ENCODE assay signal across 11 cellular contexts in the genomic region with DNA sequence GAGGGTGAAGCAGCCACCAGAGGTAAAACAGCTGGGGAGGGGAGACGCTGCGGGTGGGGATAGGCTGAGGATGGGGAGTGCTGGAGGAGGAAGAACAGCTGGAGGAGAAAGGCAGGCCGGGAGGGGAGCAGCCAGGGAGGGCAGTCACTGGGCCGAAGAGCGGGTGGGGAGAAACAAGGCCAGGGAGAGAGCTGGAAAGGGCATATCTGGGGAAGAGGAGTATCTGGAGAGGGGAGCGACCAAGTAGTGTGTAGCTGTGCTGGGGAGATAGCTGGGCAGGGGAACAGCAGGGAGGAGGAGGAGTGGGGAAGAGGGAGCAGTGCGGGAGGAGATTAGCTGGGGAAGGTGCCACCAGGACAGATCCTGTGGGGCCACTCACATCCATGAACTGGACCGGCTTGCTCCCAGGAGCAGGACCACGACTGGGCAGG. TPM values are rescaled to one million over a fixed set of nuclear protein-coding genes. Genes with fewer than 3 reads are reported as not detected.
DNase-seq lines count a peak whose midpoint lies in the region; ATAC-seq and TF ChIP-seq lines count a peak whose summit lies in the region.
"Had no signal": no experiment of that assay in that cellular context is flagged by ENCODE, and none has a peak within 500 bp of the region (broad histone marks: within the 10 kb centered on the region; RNA-seq: fewer than 3 reads in every experiment).

No MANE protein-coding gene starts in this region.

- ATAC-seq in WTC11 (no peak), foreskin keratinocyte (peak; percentile 2), HG03469 (IDR thresholded peaks at IDR 0.05; ENCODE audit: unreplicated experiment) (no peak)
- no peak for ATAC-seq in stimulated activated naive CD8-positive, alpha-beta T cell treated with anti-CD3 and anti-CD28 coated beads, Interleukin-15, amount 100 ng/mL, for 72 hours

- peaks cover 24% of the 10 kb centered on the region for H3K36me3 Mint-ChIP-seq in activated naive CD4-positive, alpha-beta T cell treated with anti-CD3 and anti-CD28 coated beads, Interleukin-2, amount 50 U/mL, for 24 hours
- peaks cover 20% of the 10 kb centered on the region for H3K36me3 Mint-ChIP-seq in WTC11

- DNase-seq in activated naive CD4-positive, alpha-beta T cell (lab: John Stamatoyannopoulos, UW): no peak
- DNase-seq in WTC11 (ENCODE audit: low spot score): no peak
- DNase-seq in foreskin keratinocyte: no peak
- DNase-seq in stimulated activated naive CD8-positive, alpha-beta T cell treated with anti-CD3 and anti-CD28 coated beads, Interleukin-15, amount 100 ng/mL, for 72 hours: no peak
- no peak for DNase-seq in DMS53 (lab: John Stamatoyannopoulos, UW)
- no peak for DNase-seq in activated gamma-delta T cell treated with Interleukin-2 at 50 U/mL for 16 hours
- DNase-seq: NCI-H2081 treated with DMSO at 0.1 percent for 48 hours had no signal

- peak overlapping the region; percentile 95 for H3K4me3 Mint-ChIP-seq in activated naive CD4-positive, alpha-beta T cell treated with anti-CD3 and anti-CD28 coated beads, Interleukin-2, amount 50 U/mL, for 24 hours
- peak overlapping the region; percentile 91 for H3K4me3 Mint-ChIP-seq in WTC11
- peak overlapping the region; percentile 90 to 92 for H3K4me3 Mint-ChIP-seq in stimulated activated naive CD8-positive, alpha-beta T cell treated with anti-CD3 and anti-CD28 coated beads, Interleukin-15, amount 100 ng/mL, for 72 hours

- POLR2A ChIA-PET in WTC11 (lab: Charles Lee): no interaction called here

- no peaks in the 10 kb centered on the region for H3K9me3 Mint-ChIP-seq in activated naive CD4-positive, alpha-beta T cell treated with anti-CD3 and anti-CD28 coated beads, Interleukin-2, amount 50 U/mL, for 24 hours
- no peaks in the 10 kb centered on the region for H3K9me3 Mint-ChIP-seq in WTC11
- H3K9me3 Mint-ChIP-seq in stimulated activated naive CD8-positive, alpha-beta T cell treated with anti-CD3 and anti-CD28 coated beads, Interleukin-15, amount 100 ng/mL, for 72 hours: no peaks in the 10 kb centered on the region
- H3K9me3 Mint-ChIP-seq: dendritic cell treated with granulocyte-macrophage colony-stimulating factor and Interleukin-4, amounts not matched to agents 40 ng/mL and 50 ng/mL, for 4 days had no signal

- H3K27me3 Mint-ChIP-seq in activated naive CD4-positive, alpha-beta T cell treated with anti-CD3 and anti-CD28 coated beads, Interleukin-2, amount 50 U/mL, for 24 hours: no peaks in the 10 kb centered on the region
- H3K27me3 Mint-ChIP-seq in WTC11 (ENCODE audit: low read depth): no peaks in the 10 kb centered on the region
- H3K27me3 Mint-ChIP-seq in stimulated activated naive CD8-positive, alpha-beta T cell treated with anti-CD3 and anti-CD28 coated beads, Interleukin-15, amount 100 ng/mL, for 72 hours: no peaks in the 10 kb centered on the region

- H3K27ac ChIP-seq in foreskin keratinocyte: no peak overlapping the region
- H3K27ac ChIP-seq: VCaP had no signal

- peaks cover 5% of the 10 kb centered on the region for H3K4me1 ChIP-seq in foreskin keratinocyte

- TF ChIP-seq CTCF in WTC11 (IDR thresholded peaks at IDR 0.05) (no peak), foreskin keratinocyte (conservative IDR thresholded peaks at IDR 0.05) (no peak)

- CTCF ChIA-PET in WTC11 (lab: Charles Lee): interaction anchor here (0.8 to 3.5 kb wide), 4 partner anchors 9 to 661 kb away, joined by 3 to 16 read pairs (median 4); a partner anchor contains a TSS

- no peaks in the 10 kb centered on the region for H3K27me3 ChIP-seq in foreskin keratinocyte

- peaks cover 35% of the 10 kb centered on the region for H3K4me1 Mint-ChIP-seq in activated naive CD4-positive, alpha-beta T cell treated with anti-CD3 and anti-CD28 coated beads, Interleukin-2, amount 50 U/mL, for 24 hours
- H3K4me1 Mint-ChIP-seq in WTC11: peaks cover 27% of the 10 kb centered on the region
- peaks cover 54% of the 10 kb centered on the region for H3K4me1 Mint-ChIP-seq in stimulated activated naive CD8-positive, alpha-beta T cell treated with anti-CD3 and anti-CD28 coated beads, Interleukin-15, amount 100 ng/mL, for 72 hours

- no peak overlapping the region for H3K27ac Mint-ChIP-seq in activated naive CD4-positive, alpha-beta T cell treated with anti-CD3 and anti-CD28 coated beads, Interleukin-2, amount 50 U/mL, for 24 hours
- no peak overlapping the region for H3K27ac Mint-ChIP-seq in WTC11
- H3K27ac Mint-ChIP-seq in stimulated activated naive CD8-positive, alpha-beta T cell treated with anti-CD3 and anti-CD28 coated beads, Interleukin-15, amount 100 ng/mL, for 72 hours: peak overlapping the region; percentile 75 to 96
- H3K27ac Mint-ChIP-seq: dendritic cell treated with granulocyte-macrophage colony-stimulating factor and Interleukin-4, amounts not matched to agents 40 ng/mL and 50 ng/mL, for 4 days had no signal

TF ChIP-seq in WTC11, 78 proteins besides CTCF, POLR2A, EP300 and RAD21:
- TF ChIP-seq FOXJ3 (CRISPR knock-in tag; IDR thresholded peaks at IDR 0.05; ENCODE audit: borderline replicate concordance): no peak

RNA-seq across cellular contexts. Expression of a gene that starts 2.7 kb away (rescaled TPM):
- total RNA-seq in WTC11 (2021) (30.9 to 50.6 TPM (median 34.6 TPM) in 3 replicates), foreskin keratinocyte (170 and 252 TPM in 2 replicates)
- 216 and 317 TPM in 2 replicates for polyA plus RNA-seq in foreskin keratinocyte

RNA-seq across cellular contexts. Expression of a gene that starts 8.7 kb away (rescaled TPM):
- total RNA-seq in WTC11 (2021) (50.2 to 54.5 TPM (median 53.9 TPM) in 3 replicates), foreskin keratinocyte (110 and 160 TPM in 2 replicates)
- polyA plus RNA-seq in foreskin keratinocyte: 95.0 and 134 TPM in 2 replicates

RNA-seq across cellular contexts. Expression of a gene that starts 41.4 kb away (rescaled TPM):
- total RNA-seq in WTC11 (2021) (16.4 to 19.7 TPM (median 16.9 TPM) in 3 replicates), foreskin keratinocyte (30.6 and 60.1 TPM in 2 replicates)
- 34.1 and 60.6 TPM in 2 replicates for polyA plus RNA-seq in foreskin keratinocyte

RNA-seq across cellular contexts. Expression of a gene that starts 54.3 kb away (rescaled TPM):
- 129 to 145 TPM (median 138 TPM) in 3 replicates for total RNA-seq in WTC11 (2021)
- total RNA-seq in foreskin keratinocyte: 440 and 479 TPM in 2 replicates
- polyA plus RNA-seq in foreskin keratinocyte: 558 and 569 TPM in 2 replicates

RNA-seq across cellular contexts. Expression of a gene that starts 55.6 kb away (rescaled TPM):
- total RNA-seq in WTC11 (2021): 0.17 TPM in 1 of 3 replicates, not detected in the others
- not detected in 2 replicates for total RNA-seq in foreskin keratinocyte
- not detected in 2 replicates for polyA plus RNA-seq in foreskin keratinocyte

Comparison
In these comparisons a context has a peak if more than half of its experiments do, and no peak if none do; other contexts are left out.
1. H3K27ac Mint-ChIP-seq: peak in stimulated activated naive CD8-positive, alpha-beta T cell treated with anti-CD3 and anti-CD28 coated beads, Interleukin-15, amount 100 ng/mL, for 72 hours (2 of 2); none in activated naive CD4-positive, alpha-beta T cell treated with anti-CD3 and anti-CD28 coated beads, Interleukin-2, amount 50 U/mL, for 24 hours (single experiment) and WTC11 (single experiment).
2. Peak in every context shown above with its lines, with median percentiles within 50 percentile points of each other: H3K4me3 Mint-ChIP-seq.